In genomic region chr15:95799286-95800187, GRCh38 we compare ENCODE assay signal across 13 cellular contexts.
DNase-seq lines count a peak whose midpoint lies in the region; ATAC-seq, FAIRE-seq and TF ChIP-seq lines count a peak whose summit lies in the region.
"Had no signal": no experiment of that assay in that cellular context is flagged by ENCODE, and none has a peak within 500 bp of the region (broad histone marks: within the 10 kb centered on the region; RNA-seq: fewer than 3 reads in every experiment).

No MANE protein-coding gene starts in this region.

- ATAC-seq in GM21786 (IDR thresholded peaks at IDR 0.05; ENCODE audit: unreplicated experiment) (no peak), body of pancreas (no peak)
- ATAC-seq: activated CD4-positive, alpha-beta T cell treated with anti-CD3 and anti-CD28 coated beads for 36 hours; left ventricle myocardium superior had no signal

- H3K79me2 ChIP-seq in PC-9 (ENCODE audit: low read depth): no peaks in the 10 kb centered on the region
- H3K79me2 ChIP-seq in Karpas-422 (ENCODE audit: low read length): no peaks in the 10 kb centered on the region

- H3K27me3 ChIP-seq in PC-9 (ENCODE audit: insufficient read depth, low read depth) (no peaks in the 10 kb centered on the region), body of pancreas (no peaks in the 10 kb centered on the region), Karpas-422 (ENCODE audit: low read length) (no peaks in the 10 kb centered on the region)

- no peaks in the 10 kb centered on the region for H3K9me3 ChIP-seq in PC-9 (ENCODE audit: insufficient read depth, low read depth)
- H3K9me3 ChIP-seq in body of pancreas: no peaks in the 10 kb centered on the region
- H3K9me3 ChIP-seq in Karpas-422 (ENCODE audit: low read length): peaks cover 43% of the 10 kb centered on the region

- H3K4me2 ChIP-seq in PC-9: peak overlapping the region; percentile 56
- no peak overlapping the region for H3K4me2 ChIP-seq in Karpas-422 (ENCODE audit: low read depth, low read length, poor library complexity, severe bottlenecking)

- CTCF ChIA-PET in PC-9 (lab: Charles Lee): no interaction called here

- H2AFZ ChIP-seq in PC-9 (no peak overlapping the region; the same call in 1 of the 2 replicates), Karpas-422 (ENCODE audit: low read length) (no peak overlapping the region)

- TF ChIP-seq POLR2A in body of pancreas (IDR thresholded peaks at IDR 0.05): no peak

- H3K9ac ChIP-seq in Karpas-422 (ENCODE audit: low read length): no peak overlapping the region

- intact Hi-C loops in PC-9 (cut with micrococcal nuclease; ENCODE audit: unreplicated experiment) (loop anchor here (1.0 to 10.0 kb wide), 2 partner anchors 73 to 465 kb away; no protein-coding TSS in a partner anchor), posterior cingulate gyrus (cut with DNase I) (no loop called here), body of pancreas (cut with DNase I) (no loop called here)

- no peaks in the 10 kb centered on the region for H3K36me3 ChIP-seq in PC-9 (ENCODE audit: low read depth)
- no peaks in the 10 kb centered on the region for H3K36me3 ChIP-seq in body of pancreas (replicated peaks in 1 of 2; ENCODE audit: insufficient read depth in 1 of 2, low read depth in 2 of 2)
- H3K36me3 ChIP-seq in Karpas-422 (ENCODE audit: insufficient read depth, low read length): no peaks in the 10 kb centered on the region

- no peak for TF ChIP-seq CTCF in PC-9 (conservative IDR thresholded peaks at IDR 0.05)
- no peak for TF ChIP-seq CTCF in retinal pigment epithelial cell (conservative IDR thresholded peaks at IDR 0.05; ENCODE audit: low read depth, low read length)
- no peak for TF ChIP-seq CTCF in body of pancreas (IDR thresholded peaks at IDR 0.05)

- peak overlapping the region; percentile 66 for H3K27ac ChIP-seq in PC-9
- H3K27ac ChIP-seq in body of pancreas: no peak overlapping the region
- H3K27ac ChIP-seq in Karpas-422 (ENCODE audit: low read length): no peak overlapping the region

- FAIRE-seq in GM19239 (lab: Jason Lieb, UNC): peak; percentile 63

- H3K4me1 ChIP-seq in PC-9 (replicated peaks; ENCODE audit: insufficient read depth) (peaks cover 20% of the 10 kb centered on the region), body of pancreas (no peaks in the 10 kb centered on the region), Karpas-422 (ENCODE audit: low read length) (no peaks in the 10 kb centered on the region)

- WGBS in body of pancreas, 2 donors: 68 to 76% methylated on average over 12 of the region's 12 CpGs

- POLR2A ChIA-PET in PC-9 (lab: Charles Lee; ENCODE audit: unreplicated experiment): interaction anchor here (0.6 kb wide), 2 partner anchors 79 to 474 kb away, joined by 3 to 8 read pairs; no protein-coding TSS in a partner anchor

- peaks cover 19% of the 10 kb centered on the region for H3F3A ChIP-seq in PC-9 (ENCODE audit: insufficient read depth, low read depth)

- DNase-seq in GM19239 (ENCODE audit: insufficient read length, low spot score) (no peak), PC-9 (peak; percentile 19 to 97), fibroblast of gingiva (ENCODE audit: low read depth) (peak; percentile 82), retinal pigment epithelial cell (ENCODE audit: low read depth) (peak; percentile 93), posterior cingulate gyrus (no peak), body of pancreas (no peak), Karpas-422 (no peak)
- DNase-seq: activated CD4-positive, alpha-beta T cell treated with anti-CD3 and anti-CD28 coated beads for 36 hours; activated naive CD4-positive, alpha-beta T cell treated with Interleukin-2 at 50 U/mL for 16 hours; effector CD8-positive, alpha-beta T cell; left ventricle myocardium superior; retina had no signal

- H4K20me1 ChIP-seq in PC-9 (ENCODE audit: insufficient read depth) (no peaks in the 10 kb centered on the region), Karpas-422 (ENCODE audit: insufficient read depth, low read depth, low read length) (no peaks in the 10 kb centered on the region)

- H3K4me3 ChIP-seq in PC-9 (no peak overlapping the region), retinal pigment epithelial cell (ENCODE audit: low read length) (no peak overlapping the region), body of pancreas (no peak overlapping the region), Karpas-422 (ENCODE audit: low read length) (no peak overlapping the region)

- BruUV-seq in PC-9 (replicated peaks; lab: Mats Ljungman, UMichigan): no TSS peak

- H3K9me2 ChIP-seq in PC-9 (ENCODE audit: insufficient read depth): no peaks in the 10 kb centered on the region
- no peaks in the 10 kb centered on the region for H3K9me2 ChIP-seq in Karpas-422 (replicated peaks; ENCODE audit: insufficient read depth, low read length)

Comparison
In these comparisons a context has a peak if more than half of its experiments do, and no peak if none do; other contexts are left out.
1. DNase-seq: peak in PC-9 (2 of 2), fibroblast of gingiva (single experiment) and retinal pigment epithelial cell (single experiment); none in GM19239 (single experiment), posterior cingulate gyrus (0 of 10), body of pancreas (0 of 4) and Karpas-422 (single experiment).